In genomic region chr5:51997500-51997899, GRCh38 we compare ENCODE assay signal across 24 cellular contexts.
DNase-seq lines count a peak whose midpoint lies in the region; FAIRE-seq and TF ChIP-seq lines count a peak whose summit lies in the region.
"Had no signal": no experiment of that assay in that cellular context is flagged by ENCODE, and none has a peak within 500 bp of the region (broad histone marks: within the 10 kb centered on the region; RNA-seq: fewer than 3 reads in every experiment).

No MANE protein-coding gene starts in this region.

- no peak overlapping the region for H3K9ac ChIP-seq in endocrine pancreas (ENCODE audit: control insufficient read depth, insufficient read depth, low read length)
- no peak overlapping the region for H3K9ac ChIP-seq in SK-N-SH
- H3K9ac ChIP-seq: BLaER1 treated with 17β-estradiol and CSF1 and Interleukin-3, amounts not matched to agents 10 nM and 100 nM had no signal

- H3K9me2 ChIP-seq in SK-N-SH, result no peaks in the 10 kb centered on the region

- H3K9me3 ChIP-seq in endocrine pancreas (ENCODE audit: control insufficient read depth, low read length) (no peaks in the 10 kb centered on the region), SK-N-SH (no peaks in the 10 kb centered on the region)
- H3K9me3 ChIP-seq: A549; BLaER1 treated with 17β-estradiol and CSF1 and Interleukin-3, amounts not matched to agents 10 nM and 100 nM had no signal

- no peaks in the 10 kb centered on the region for H3F3A ChIP-seq in SK-N-SH (replicated peaks; ENCODE audit: insufficient read depth)

- POLR2A ChIA-PET in SK-N-SH (lab: Yijun Ruan, JAX), result interaction anchor here (0.7 to 2.5 kb wide), 11 partner anchors 10 to 1034 kb away, joined by 3 to 22 read pairs (median 5); partner anchors contain the start of gene ISL1

- H3K79me2 ChIP-seq in SK-N-SH (ENCODE audit: insufficient read depth), result no peaks in the 10 kb centered on the region

- peak overlapping the region in 1 of 2 experiments; percentile 100; a peak in 2 of 4 replicates for H3K27ac ChIP-seq in SK-N-SH (ENCODE audit: low read depth in 2 of 2, low read length in 1 of 2)
- H3K27ac ChIP-seq: A549; BLaER1 treated with 17β-estradiol and CSF1 and Interleukin-3, amounts not matched to agents 10 nM and 100 nM; C4-2B had no signal

- no peak for DNase-seq in SW 1271 (lab: John Stamatoyannopoulos, UW)
- no peak for DNase-seq in SK-N-SH
- DNase-seq in ureter (ENCODE audit: low spot score), result no peak
- no peak for DNase-seq in COLO829 (ENCODE audit: low spot score)
- DNase-seq: 8988T; AML-193; CD4-positive, alpha-beta T cell; CD8-positive, alpha-beta T cell; DMS 273 treated with DMSO at 0.1 percent for 48 hours; DMS153; DMS79; DND-41; EL; GDM1 had no signal

- H3K4me3 ChIP-seq in endocrine pancreas (ENCODE audit: control insufficient read depth, insufficient read depth, low read length) (peak overlapping the region; percentile 7), SK-N-SH (ENCODE audit: low read depth in 2 of 2, low read length in 1 of 2) (no peak overlapping the region)
- H3K4me3 ChIP-seq: A549; BLaER1 treated with 17β-estradiol and CSF1 and Interleukin-3, amounts not matched to agents 10 nM and 100 nM; GM12878 had no signal

- FAIRE-seq in A204.1 (lab: Jason Lieb, UNC) (peak; percentile 44), TTC549 (lab: Jason Lieb, UNC) (peak; percentile 20), islet of Langerhans (lab: Jason Lieb, UNC) (peak; percentile 98)
- FAIRE-seq: A549, GM12878, GM12892, GM18507 had no signal

- no peak for TF ChIP-seq RAD21 in SK-N-SH (IDR thresholded peaks at IDR 0.05; ENCODE audit: low read length)

- H3K27me3 ChIP-seq in endocrine pancreas (ENCODE audit: control insufficient read depth, insufficient read depth, low read length) (no peaks in the 10 kb centered on the region), SK-N-SH (ENCODE audit: insufficient read depth) (no peaks in the 10 kb centered on the region)
- H3K27me3 ChIP-seq: BLaER1 treated with 17β-estradiol and CSF1 and Interleukin-3, amounts not matched to agents 10 nM and 100 nM had no signal

- H3K4me1 ChIP-seq in endocrine pancreas (ENCODE audit: control insufficient read depth, insufficient read depth, low read length) (peaks cover 8% of the 10 kb centered on the region), SK-N-SH (ENCODE audit: control insufficient read depth in 1 of 2, insufficient read depth in 2 of 2, low read depth in 1 of 2, low read length in 1 of 2) (peaks cover 0 to 41% of the 10 kb centered on the region in 2 experiments; a peak in 2 of 4 replicates)
- H3K4me1 ChIP-seq: A549; BLaER1 treated with 17β-estradiol and CSF1 and Interleukin-3, amounts not matched to agents 10 nM and 100 nM had no signal

- no peak for TF ChIP-seq CTCF in SK-N-SH (IDR thresholded peaks at IDR 0.05)

- no peak overlapping the region for H2AFZ ChIP-seq in SK-N-SH (ENCODE audit: low read depth)

- CTCF ChIA-PET in SK-N-SH (lab: Yijun Ruan, JAX), result interaction anchor here (0.9 to 1.9 kb wide), 10 partner anchors 10 to 1039 kb away, joined by 3 to 12 read pairs (median 5); partner anchors contain the start of gene ISL1

- TF ChIP-seq EP300 in SK-N-SH (IDR thresholded peaks at IDR 0.05; ENCODE audit: borderline replicate concordance in 1 of 2, low read depth in 1 of 2, low read length in 1 of 2), result no peak

- H3K4me2 ChIP-seq in SK-N-SH, result no peak overlapping the region
- H3K4me2 ChIP-seq: A549; BLaER1 treated with 17β-estradiol and CSF1 and Interleukin-3, amounts not matched to agents 10 nM and 100 nM had no signal

- no peaks in the 10 kb centered on the region for H3K36me3 ChIP-seq in endocrine pancreas (ENCODE audit: control insufficient read depth, insufficient read depth, low read length)
- H3K36me3 ChIP-seq in SK-N-SH (replicated peaks in 1 of 2; ENCODE audit: control insufficient read depth in 1 of 2, insufficient read depth in 2 of 2, low read length in 1 of 2), result no peaks in the 10 kb centered on the region
- H3K36me3 ChIP-seq: BLaER1 treated with 17β-estradiol and CSF1 and Interleukin-3, amounts not matched to agents 10 nM and 100 nM had no signal

- no peaks in the 10 kb centered on the region for H4K20me1 ChIP-seq in SK-N-SH (ENCODE audit: insufficient read depth)
- H4K20me1 ChIP-seq: BLaER1 treated with 17β-estradiol and CSF1 and Interleukin-3, amounts not matched to agents 10 nM and 100 nM had no signal

TF ChIP-seq in SK-N-SH, 30 proteins besides CTCF, POLR2A, EP300 and RAD21:
- TF ChIP-seq MEF2A (IDR thresholded peaks at IDR 0.05; ENCODE audit: borderline replicate concordance, low read depth), result no peak
- TF ChIP-seq GABPA (IDR thresholded peaks at IDR 0.05; ENCODE audit: low read depth), result no peak
- no peak for TF ChIP-seq YY1 (IDR thresholded peaks at IDR 0.05; ENCODE audit: low read depth)
- TF ChIP-seq FOXM1 (IDR thresholded peaks at IDR 0.05; ENCODE audit: low read depth), result no peak
- no peak for TF ChIP-seq EZH2phosphoT487 (IDR thresholded peaks at IDR 0.05; ENCODE audit: borderline replicate concordance, low read depth)
TF ChIP-seq in SK-N-SH: peak in this region for 0.
